24 cellular contexts compared by ENCODE assay signal in genomic region chr17:37564252-37564651, GRCh38. TPM values are rescaled to one million over a fixed set of nuclear protein-coding genes. Genes with fewer than 3 reads are reported as not detected.
A peak's percentile ranks its signal among the peaks of the same experiment; 100 is the strongest.
DNase-seq lines count a peak whose midpoint lies in the region; ATAC-seq, FAIRE-seq and TF ChIP-seq lines count a peak whose summit lies in the region.
"Had no signal": no experiment of that assay in that cellular context is flagged by ENCODE, and none has a peak within 500 bp of the region (broad histone marks: within the 10 kb centered on the region; RNA-seq: fewer than 3 reads in every experiment).

No MANE protein-coding gene starts in this region.

- H3K27ac ChIP-seq in K562 (ENCODE audit: extremely low read depth, low read depth, low read length) = no peak overlapping the region
- H3K27ac ChIP-seq: SJSA1, tibial artery had no signal

- no peaks in the 10 kb centered on the region for H3K4me1 Mint-ChIP-seq in activated T-cell treated with anti-CD3 and anti-CD28 coated beads, Interleukin-2, amount 50 U/mL, for 72 hours (ENCODE audit: low read depth)
- H3K4me1 Mint-ChIP-seq: nephron had no signal

- H3K4me3 ChIP-seq in K562 = no peak overlapping the region
- H3K4me3 ChIP-seq: MG63, SJSA1, tibial artery had no signal

- H3K9me3 ChIP-seq in K562 (replicated peaks; ENCODE audit: control insufficient read depth, insufficient read depth, low read depth, low read length) = no peaks in the 10 kb centered on the region
- H3K9me3 ChIP-seq: MG63, SJSA1, tibial artery had no signal

- TF ChIP-seq RAD21 in K562 (CRISPR knock-in tag; conservative IDR thresholded peaks at IDR 0.05 in 1 of 2, IDR thresholded peaks at IDR 0.05 in 1 of 2) = no peak

- intact Hi-C loops in K562 (cut with micrococcal nuclease) = no loop called here

- TF ChIP-seq EP300 in K562 (IDR thresholded peaks at IDR 0.05; ENCODE audit: low read length) = no peak

- H3K4me1 ChIP-seq in K562 (replicated peaks in 1 of 2; ENCODE audit: control insufficient read depth in 2 of 2, insufficient read depth in 2 of 2, low read length in 2 of 2) = no peaks in the 10 kb centered on the region
- H3K4me1 ChIP-seq: SJSA1, tibial artery had no signal

- peaks cover 9 to 31% of the 10 kb centered on the region in 2 donors for H3K36me3 Mint-ChIP-seq in activated T-cell treated with anti-CD3 and anti-CD28 coated beads, Interleukin-2, amount 50 U/mL, for 72 hours (ENCODE audit: insufficient read depth in 2 of 2)

- H3K9me3 Mint-ChIP-seq in activated T-cell treated with anti-CD3 and anti-CD28 coated beads, Interleukin-2, amount 50 U/mL, for 72 hours = no peaks in the 10 kb centered on the region
- H3K9me3 Mint-ChIP-seq: nephron had no signal

- BruUV-seq in K562 (replicated peaks; lab: Mats Ljungman, UMichigan) = no TSS peak

- peaks cover 43% of the 10 kb centered on the region; the same call in 2 of the 3 replicates for H3K36me3 ChIP-seq in K562 (ENCODE audit: control insufficient read depth, insufficient read depth, low read length)

- no peaks in the 10 kb centered on the region for H3K79me2 ChIP-seq in K562 (ENCODE audit: control insufficient read depth, insufficient read depth, low read length)

- no peak overlapping the region for H3K4me3 Mint-ChIP-seq in activated T-cell treated with anti-CD3 and anti-CD28 coated beads, Interleukin-2, amount 50 U/mL, for 72 hours
- H3K4me3 Mint-ChIP-seq: brain, nephron had no signal

- no peak overlapping the region for H2AFZ ChIP-seq in K562 (ENCODE audit: low read depth, low read length)

- H3K9ac ChIP-seq in K562 (ENCODE audit: insufficient read depth in 1 of 2, low read depth in 2 of 2, low read length in 2 of 2) = no peak overlapping the region

- TF ChIP-seq POLR2A in K562 (conservative IDR thresholded peaks at IDR 0.05) = no peak

- 87% methylated on average over 3 of the region's 3 CpGs for WGBS in K562 (ENCODE audit: insufficient coverage, low coverage, missing lambda C conversion rate)

- no peaks in the 10 kb centered on the region for H3K27me3 ChIP-seq in K562 (ENCODE audit: control insufficient read depth in 2 of 2, insufficient read depth in 2 of 2, low read length in 2 of 2)
- H3K27me3 ChIP-seq: MG63, SJSA1, tibial artery had no signal

- ATAC-seq in activated T-cell treated with anti-CD3 and anti-CD28 coated beads, Interleukin-2, amount 50 U/mL, for 72 hours (replicated peaks in 1 of 2) = peak; percentile 18 to 36
- ATAC-seq in K562 (no peak), GM18511 (IDR thresholded peaks at IDR 0.05; ENCODE audit: unreplicated experiment) (no peak)
- ATAC-seq: left ventricle myocardium superior had no signal

- no peak for DNase-seq in activated T-cell treated with anti-CD3 and anti-CD28 coated beads, Interleukin-2, amount 50 U/mL, for 72 hours
- DNase-seq in activated T-cell treated with anti-CD3 and anti-CD28 coated beads, Interleukin-2, amount 50 U/mL, for 1 hour = no peak
- DNase-seq in COLO829 (ENCODE audit: low spot score) (peak; percentile 11), K562 (ENCODE audit: extremely low read depth in 1 of 4, low spot score in 3 of 4) (no peak), putamen (ENCODE audit: low spot score) (peak; percentile 17), NCI-H1436 treated with DMSO at 0.1 percent for 48 hours (lab: John Stamatoyannopoulos, UW) (no peak)
- DNase-seq: Calu3, DMS79 treated with DMSO at 0.1 percent for 48 hours, glutamatergic neuron, HCEC 1CT, KG1, left ventricle myocardium superior, MG63, midbrain, NCI-H2029 treated with DMSO at 0.1 percent for 48 hours, NCI-H226, retina, small intestine, tibial artery had no signal

- no peaks in the 10 kb centered on the region for H4K20me1 ChIP-seq in K562 (replicated peaks; ENCODE audit: control insufficient read depth, insufficient read depth, low read length)

- no peak overlapping the region for H3K4me2 ChIP-seq in K562 (ENCODE audit: insufficient read depth, low read length)

- no peak for FAIRE-seq in K562 (lab: Jason Lieb, UNC)
- FAIRE-seq: islet of Langerhans, small intestine had no signal

- H3K27ac Mint-ChIP-seq in activated T-cell treated with anti-CD3 and anti-CD28 coated beads, Interleukin-2, amount 50 U/mL, for 72 hours = peak overlapping the region; percentile 62
- H3K27ac Mint-ChIP-seq: nephron had no signal

- POLR2A ChIA-PET in K562 (lab: Yijun Ruan, JAX) = no interaction called here

- H3K27me3 Mint-ChIP-seq in activated T-cell treated with anti-CD3 and anti-CD28 coated beads, Interleukin-2, amount 50 U/mL, for 72 hours (ENCODE audit: low read depth) = no peaks in the 10 kb centered on the region
- H3K27me3 Mint-ChIP-seq: brain had no signal

- no peaks in the 10 kb centered on the region for H3K9me1 ChIP-seq in K562 (ENCODE audit: control insufficient read depth, insufficient read depth, low read length)

- TF ChIP-seq CTCF in K562 (IDR thresholded peaks at IDR 0.05 in 2 of 3, conservative IDR thresholded peaks at IDR 0.05 in 1 of 3; ENCODE audit: insufficient read depth in 2 of 3, low read depth in 1 of 3, low read length in 3 of 3) = no peak

- CTCF ChIA-PET in K562 (lab: Yijun Ruan, JAX; ENCODE audit: low intra/inter-chr PET ratio) = no interaction called here

- in situ Hi-C loops in K562 (cut with MboI) = no loop called here

TF ChIP-seq in K562, 482 proteins besides CTCF, POLR2A, EP300 and RAD21:
- TF ChIP-seq ZNF324 (CRISPR knock-in tag; IDR thresholded peaks at IDR 0.05) = no peak
- peak; percentile 36; the same call in 1 of the 2 replicates for TF ChIP-seq RFX1 (IDR thresholded peaks at IDR 0.05)

RNA-seq across cellular contexts. Expression of gene SYNRG, which starts 45.0 kb away (rescaled TPM):
- total RNA-seq in activated T-cell treated with anti-CD3 and anti-CD28 coated beads, Interleukin-2, amount 50 U/mL, for 72 hours = 10 to 100 TPM; 63.2 to 69.5 TPM
- 55.6 and 121 TPM in 2 replicates for total RNA-seq in K562 (2011; cell fraction: chromatin; rRNA removed; ENCODE audit: low replicate concordance)
- total RNA-seq in K562 (2011; cell fraction: nucleolus; rRNA removed) = 27.5 and 28.2 TPM in 2 replicates
- total RNA-seq in K562 (2011; cell fraction: nucleoplasm; rRNA removed) = 53.9 and 82.8 TPM in 2 replicates
- 10.6 and 13.8 TPM in 2 replicates for total RNA-seq in K562 (2014; rRNA removed)
- total RNA-seq in K562 (2014; rRNA removed; fragmentation: Illumina TruSeq; extraction: Trizol) = 15.1 and 16.9 TPM in 2 replicates
- 17.6 and 19.7 TPM in 2 replicates for total RNA-seq in K562 (2015; rRNA removed; fragmentation: Illumina TruSeq; extraction: Trizol)
- total RNA-seq in K562 (2021) = 27.8 and 28.2 TPM in 2 replicates
- 11.7 and 18.4 TPM in 2 replicates for polyA plus RNA-seq in K562 (2011; rRNA removed)
- 9.0 and 10.7 TPM in 2 replicates for polyA plus RNA-seq in K562 (2011; cell fraction: cytosol; rRNA removed)
- polyA plus RNA-seq in K562 (2011; cell fraction: nucleus; rRNA removed) = 17.1 and 23.3 TPM in 2 replicates
- 15.0 and 16.0 TPM in 2 replicates for polyA plus RNA-seq in K562 (2012)
- 21.8 and 23.4 TPM in 2 replicates for polyA plus RNA-seq in K562 (2014; fragmentation: Illumina TruSeq; extraction: Trizol)
- polyA plus RNA-seq in K562 (2014; fragmentation: Nextera tagmentation; extraction: Ambion mirVana) = 1 to 10 TPM; 2.9 to 4.9 TPM
- polyA plus RNA-seq in K562 (2014; rRNA removed) = 13.4 and 13.6 TPM in 2 replicates
- 25.8 and 38.7 TPM in 2 replicates for polyA minus RNA-seq in K562 (2011; rRNA and poly(A)+ RNA removed)
- 13.6 and 29.6 TPM in 2 replicates for polyA minus RNA-seq in K562 (2011; cell fraction: cytosol; rRNA and poly(A)+ RNA removed)
- 19.2 and 20.6 TPM in 2 replicates for polyA minus RNA-seq in K562 (2011; cell fraction: nucleus; rRNA and poly(A)+ RNA removed)

Comparison
In these comparisons a context has a peak if more than half of its experiments do, and no peak if none do; other contexts are left out.
1. ATAC-seq: peak in activated T-cell treated with anti-CD3 and anti-CD28 coated beads, Interleukin-2, amount 50 U/mL, for 72 hours (2 of 2); none in K562 (single experiment) and GM18511 (single experiment).
2. DNase-seq: peak in COLO829 (single experiment) and putamen (single experiment); none in activated T-cell treated with anti-CD3 and anti-CD28 coated beads, Interleukin-2, amount 50 U/mL, for 72 hours (0 of 2), activated T-cell treated with anti-CD3 and anti-CD28 coated beads, Interleukin-2, amount 50 U/mL, for 1 hour (single experiment), K562 (0 of 4) and NCI-H1436 treated with DMSO at 0.1 percent for 48 hours (single experiment).